19 cellular contexts compared by ENCODE assay signal in genomic region chr1:230760360-230760827, GRCh38. TPM values are rescaled to one million over a fixed set of nuclear protein-coding genes. Genes with fewer than 3 reads are reported as not detected.
DNase-seq lines count a peak whose midpoint lies in the region; ATAC-seq and TF ChIP-seq lines count a peak whose summit lies in the region.
"Had no signal": no experiment of that assay in that cellular context is flagged by ENCODE, and none has a peak within 500 bp of the region (broad histone marks: within the 10 kb centered on the region; RNA-seq: fewer than 3 reads in every experiment).

No MANE protein-coding gene starts in this region.

- no peak overlapping the region for H3K4ac ChIP-seq in mesenchymal stem cell (ENCODE audit: low read depth in 1 of 2, low read length in 2 of 2)

- no peak overlapping the region for H3K27ac Mint-ChIP-seq in activated CD8-positive, alpha-beta T cell treated with anti-CD3 and anti-CD28 coated beads for 36 hours
- H3K27ac Mint-ChIP-seq: activated naive CD8-positive, alpha-beta T cell; natural killer cell; stimulated activated memory B cell treated with anti-CD40 and anti-IgM and Interleukin-4, amounts not matched to agents 10 μg/mL and 1 μg/mL and 100 μg/mL, for 72 hours had no signal

- no peaks in the 10 kb centered on the region for H3K4me1 Mint-ChIP-seq in activated CD8-positive, alpha-beta T cell treated with anti-CD3 and anti-CD28 coated beads for 36 hours (ENCODE audit: low read depth)
- H3K4me1 Mint-ChIP-seq: natural killer cell; stimulated activated memory B cell treated with anti-CD40 and anti-IgM and Interleukin-4, amounts not matched to agents 10 μg/mL and 1 μg/mL and 100 μg/mL, for 72 hours had no signal

- DNase-seq in H7 (peak; percentile 68), NCI-H2107 (lab: John Stamatoyannopoulos, UW) (peak; percentile 88), epithelial cell of proximal tubule (ENCODE audit: low read depth) (no peak), mesenchymal stem cell (no peak), NCI-H2227 treated with DMSO at 0.1 percent for 48 hours (lab: John Stamatoyannopoulos, UW) (no peak)
- no peak for DNase-seq in activated CD8-positive, alpha-beta T cell treated with anti-CD3 and anti-CD28 coated beads for 36 hours
- DNase-seq in stimulated activated CD4-positive, alpha-beta T cell treated with anti-CD3 and anti-CD28 coated beads, Interleukin-2, amount 100 ng/mL, for 48 hours: no peak
- DNase-seq: activated CD4-positive, CD25-positive, alpha-beta regulatory T cell; caudate nucleus; natural killer cell; NCI-H1930; stimulated activated CD4-positive, alpha-beta T cell treated with anti-CD3 and anti-CD28 coated beads, Interleukin-4, amount 100 ng/mL, for 4 hours had no signal

- no peaks in the 10 kb centered on the region for H3K79me1 ChIP-seq in mesenchymal stem cell (replicated peaks; ENCODE audit: low read length, poor library complexity, severe bottlenecking)

- CTCF ChIA-PET in activated CD8-positive, alpha-beta T cell treated with anti-CD3 and anti-CD28 coated beads for 36 hours (lab: Charles Lee): no interaction called here

- no peak overlapping the region for H2BK15ac ChIP-seq in mesenchymal stem cell (ENCODE audit: low read depth, poor library complexity, severe bottlenecking)

- no peak overlapping the region for H2AFZ ChIP-seq in mesenchymal stem cell (ENCODE audit: low read depth, low read length)

- H3K9me3 ChIP-seq in mesenchymal stem cell (ENCODE audit: control insufficient read depth, low read length): peaks cover 4% of the 10 kb centered on the region

- no peak for ATAC-seq in GM21360 (IDR thresholded peaks at IDR 0.05; ENCODE audit: unreplicated experiment)
- ATAC-seq in activated CD8-positive, alpha-beta T cell treated with anti-CD3 and anti-CD28 coated beads for 36 hours: no peak
- ATAC-seq: GM12878; natural killer cell; sciatic nerve; stimulated activated memory B cell treated with anti-CD40 and anti-IgM and Interleukin-4, amounts not matched to agents 10 μg/mL and 1 μg/mL and 100 μg/mL, for 72 hours had no signal

- H3K27me3 ChIP-seq in H7 (ENCODE audit: control insufficient read depth, insufficient read depth, low read length) (no peaks in the 10 kb centered on the region; the same call in 1 of the 2 replicates), mesenchymal stem cell (ENCODE audit: control insufficient read depth in 1 of 2, insufficient read depth in 1 of 2, low read length in 2 of 2) (peaks cover 11 to 51% of the 10 kb centered on the region in 2 experiments)

- H2BK120ac ChIP-seq in mesenchymal stem cell (ENCODE audit: low read depth, low read length): no peak overlapping the region

- no peaks in the 10 kb centered on the region for H3K36me3 Mint-ChIP-seq in activated CD8-positive, alpha-beta T cell treated with anti-CD3 and anti-CD28 coated beads for 36 hours (ENCODE audit: low read depth)
- H3K36me3 Mint-ChIP-seq: activated naive CD8-positive, alpha-beta T cell; natural killer cell; stimulated activated memory B cell treated with anti-CD40 and anti-IgM and Interleukin-4, amounts not matched to agents 10 μg/mL and 1 μg/mL and 100 μg/mL, for 72 hours had no signal

- no peak overlapping the region for H3K4me3 Mint-ChIP-seq in activated CD8-positive, alpha-beta T cell treated with anti-CD3 and anti-CD28 coated beads for 36 hours
- H3K4me3 Mint-ChIP-seq: activated naive CD8-positive, alpha-beta T cell; natural killer cell; stimulated activated memory B cell treated with anti-CD40 and anti-IgM and Interleukin-4, amounts not matched to agents 10 μg/mL and 1 μg/mL and 100 μg/mL, for 72 hours had no signal

- WGBS in mesenchymal stem cell: 76% methylated on average over 7 of the region's 7 CpGs

- peak; percentile 19 for TF ChIP-seq CTCF in epithelial cell of proximal tubule (conservative IDR thresholded peaks at IDR 0.05; ENCODE audit: low read depth, low read length)
- no peak for TF ChIP-seq CTCF in activated CD8-positive, alpha-beta T cell treated with anti-CD3 and anti-CD28 coated beads for 36 hours (IDR thresholded peaks at IDR 0.05)

- H3K4me2 ChIP-seq in mesenchymal stem cell (ENCODE audit: low read length, poor library complexity, severe bottlenecking): no peak overlapping the region

- peak overlapping the region; percentile 47 for H4K8ac ChIP-seq in mesenchymal stem cell (ENCODE audit: low read length)

- no peak overlapping the region for H2BK5ac ChIP-seq in mesenchymal stem cell (ENCODE audit: low read depth, low read length, poor library complexity, severe bottlenecking)

- intact Hi-C loops in activated CD8-positive, alpha-beta T cell treated with anti-CD3 and anti-CD28 coated beads for 36 hours (cut with micrococcal nuclease): no loop called here

- H3K4me1 ChIP-seq in mesenchymal stem cell (ENCODE audit: control insufficient read depth, insufficient read depth, low read depth, low read length): no peaks in the 10 kb centered on the region

- no peak overlapping the region for H3K4me3 ChIP-seq in H7 (ENCODE audit: insufficient read depth, low read depth, low read length)
- H3K4me3 ChIP-seq in epithelial cell of proximal tubule (ENCODE audit: low read depth, low read length): no peak overlapping the region
- H3K4me3 ChIP-seq in mesenchymal stem cell (ENCODE audit: insufficient read depth in 1 of 2, low read depth in 1 of 2, low read length in 2 of 2): no peak overlapping the region
- H3K4me3 ChIP-seq: GM12878 had no signal

- H3K36me3 ChIP-seq in H7 (replicated peaks; ENCODE audit: control insufficient read depth, insufficient read depth, low read length) (no peaks in the 10 kb centered on the region), mesenchymal stem cell (ENCODE audit: control insufficient read depth in 1 of 2, insufficient read depth in 2 of 2, low read depth in 1 of 2, low read length in 2 of 2) (no peaks in the 10 kb centered on the region)

- H3K18ac ChIP-seq in mesenchymal stem cell (ENCODE audit: low read depth in 1 of 2, low read length in 2 of 2): no peak overlapping the region

- POLR2A ChIA-PET in activated CD8-positive, alpha-beta T cell treated with anti-CD3 and anti-CD28 coated beads for 36 hours (lab: Charles Lee): no interaction called here

- H3K27me3 Mint-ChIP-seq in activated CD8-positive, alpha-beta T cell treated with anti-CD3 and anti-CD28 coated beads for 36 hours: no peaks in the 10 kb centered on the region

- no peak overlapping the region for H2AK5ac ChIP-seq in mesenchymal stem cell (ENCODE audit: low read length, severe bottlenecking)

- no peak overlapping the region for H4K91ac ChIP-seq in mesenchymal stem cell (ENCODE audit: low read length)

- no peak overlapping the region for H3K27ac ChIP-seq in mesenchymal stem cell (ENCODE audit: low read length, poor library complexity, severe bottlenecking)

- H2BK12ac ChIP-seq in mesenchymal stem cell (ENCODE audit: low read length in 2 of 2): no peak overlapping the region

- H3K9ac ChIP-seq in mesenchymal stem cell (ENCODE audit: low read length): no peak overlapping the region

- no peaks in the 10 kb centered on the region for H3K9me3 Mint-ChIP-seq in activated CD8-positive, alpha-beta T cell treated with anti-CD3 and anti-CD28 coated beads for 36 hours
- H3K9me3 Mint-ChIP-seq: natural killer cell; stimulated activated memory B cell treated with anti-CD40 and anti-IgM and Interleukin-4, amounts not matched to agents 10 μg/mL and 1 μg/mL and 100 μg/mL, for 72 hours had no signal

- no peak overlapping the region for H3K23ac ChIP-seq in mesenchymal stem cell (ENCODE audit: low read length in 2 of 2)

- no peak overlapping the region for H3K14ac ChIP-seq in mesenchymal stem cell (ENCODE audit: low read length in 2 of 2)

RNA-seq across cellular contexts. Expression of gene CAPN9, which starts 13.2 kb away (rescaled TPM):
- total RNA-seq in H7 (2014; rRNA removed; shearing (Covaris generic)): 0.04 and 0.10 TPM in 2 replicates
- not detected in 2 replicates for total RNA-seq in epithelial cell of proximal tubule
- polyA plus RNA-seq in mesenchymal stem cell (2013, experiment 1 of 2): 0.21 TPM
- 0.12 TPM for polyA plus RNA-seq in mesenchymal stem cell (2013, experiment 2 of 2)
- not detected for total RNA-seq in activated CD8-positive, alpha-beta T cell treated with anti-CD3 and anti-CD28 coated beads for 36 hours
- total RNA-seq: endothelial cell of umbilical vein, GM12878, natural killer cell had no signal
- polyA plus RNA-seq: BJ, endothelial cell of umbilical vein, GM12878 had no signal

RNA-seq across cellular contexts. Expression of gene AGT, which starts 46.5 kb away (rescaled TPM):
- 0.42 TPM in 1 of 2 replicates, not detected in the other for total RNA-seq in H7 (2014; rRNA removed; shearing (Covaris generic))
- 0.07 and 3.2 TPM in 2 replicates for total RNA-seq in epithelial cell of proximal tubule
- polyA plus RNA-seq in mesenchymal stem cell (2013, experiment 1 of 2): 30.4 TPM
- polyA plus RNA-seq in mesenchymal stem cell (2013, experiment 2 of 2): 30.9 TPM
- total RNA-seq in activated CD8-positive, alpha-beta T cell treated with anti-CD3 and anti-CD28 coated beads for 36 hours: not detected
- total RNA-seq: endothelial cell of umbilical vein, natural killer cell had no signal
- polyA plus RNA-seq: endothelial cell of umbilical vein, GM12878 had no signal

Comparison
In these comparisons a context has a peak if more than half of its experiments do, and no peak if none do; other contexts are left out.
1. DNase-seq: peak in H7 (single experiment) and NCI-H2107 (single experiment); none in epithelial cell of proximal tubule (single experiment), mesenchymal stem cell (single experiment), NCI-H2227 treated with DMSO at 0.1 percent for 48 hours (single experiment), activated CD8-positive, alpha-beta T cell treated with anti-CD3 and anti-CD28 coated beads for 36 hours (single experiment) and stimulated activated CD4-positive, alpha-beta T cell treated with anti-CD3 and anti-CD28 coated beads, Interleukin-2, amount 100 ng/mL, for 48 hours (0 of 2).